ENCODE assay signal across 9 cellular contexts in the genomic region with DNA sequence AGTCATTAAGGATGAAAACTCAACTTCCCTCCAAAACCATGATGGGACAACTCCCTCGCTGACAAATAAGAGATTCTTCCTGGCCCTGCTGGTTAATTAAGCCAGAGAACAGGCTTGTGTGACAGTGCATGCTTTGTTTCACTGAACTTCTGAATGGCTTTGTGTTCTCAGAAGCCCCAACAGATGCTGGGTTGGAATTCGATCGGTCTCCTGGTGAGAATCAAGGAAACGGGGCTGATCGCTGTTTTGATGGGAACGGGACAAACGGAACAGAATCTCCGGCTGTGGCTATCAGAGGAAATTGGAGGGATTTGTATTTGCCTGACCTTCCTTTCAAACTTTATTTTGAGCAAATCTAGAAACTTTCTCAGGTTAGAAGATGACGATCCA. TPM values are rescaled to one million over a fixed set of nuclear protein-coding genes. Genes with fewer than 3 reads are reported as not detected.
A peak's percentile ranks its signal among the peaks of the same experiment; 100 is the strongest.
DNase-seq lines count a peak whose midpoint lies in the region; ATAC-seq and TF ChIP-seq lines count a peak whose summit lies in the region.
"Had no signal": no experiment of that assay in that cellular context is flagged by ENCODE, and none has a peak within 500 bp of the region (broad histone marks: within the 10 kb centered on the region; RNA-seq: fewer than 3 reads in every experiment).

No MANE protein-coding gene starts in this region.

- no peak overlapping the region for H3K4me2 ChIP-seq in H9 (ENCODE audit: insufficient read depth, insufficient read length, low read length)

- peak overlapping the region; percentile 62 to 73 (median 65) for H3K27ac Mint-ChIP-seq in H9
- no peak overlapping the region for H3K27ac Mint-ChIP-seq in CD8-positive, alpha-beta T cell
- H3K27ac Mint-ChIP-seq: natural killer cell had no signal

- H3K23ac ChIP-seq in H9 (ENCODE audit: insufficient read length, low read depth, low read length), result no peak overlapping the region

- DNase-seq in H9 (no peak), astrocyte of the hippocampus (ENCODE audit: low read depth, low spot score) (peak; percentile 38), islet precursor cell (peak; percentile 89), spleen (no peak), SK-N-DZ (ENCODE audit: low spot score) (no peak), NCI-H526 (lab: John Stamatoyannopoulos, UW) (no peak)
- DNase-seq in CD8-positive, alpha-beta T cell, result no peak
- no peak for DNase-seq in activated T-cell treated with anti-CD3 and anti-CD28 coated beads, Interleukin-2, amount 50 U/mL, for 1 hour
- DNase-seq: natural killer cell had no signal

- H3K4me1 Mint-ChIP-seq in H9, result peaks cover 48 to 57% of the 10 kb centered on the region in 2 experiments
- peaks cover 31% of the 10 kb centered on the region for H3K4me1 Mint-ChIP-seq in CD8-positive, alpha-beta T cell (ENCODE audit: low read depth)

- peak overlapping the region in 1 of 2 experiments; percentile 30; a peak in 2 of 5 replicates for H3K4me3 Mint-ChIP-seq in H9
- H3K4me3 Mint-ChIP-seq in CD8-positive, alpha-beta T cell, result no peak overlapping the region
- H3K4me3 Mint-ChIP-seq: natural killer cell had no signal

- no peak overlapping the region for H3T11ph ChIP-seq in H9 (ENCODE audit: low read length)

- peaks cover 1% of the 10 kb centered on the region; the same call in 1 of the 2 replicates for H3K27me3 Mint-ChIP-seq in H9 (ENCODE audit: low read depth)
- H3K27me3 Mint-ChIP-seq in CD8-positive, alpha-beta T cell (ENCODE audit: low read depth), result no peaks in the 10 kb centered on the region

- no peaks in the 10 kb centered on the region for H3K23me2 ChIP-seq in H9 (ENCODE audit: insufficient read length, low read depth, low read length, poor library complexity, severe bottlenecking)

- H2AFZ ChIP-seq in H9 (ENCODE audit: low read length), result no peak overlapping the region

- no peak overlapping the region for H4K91ac ChIP-seq in H9 (ENCODE audit: insufficient read length, low read depth, low read length)

- no peaks in the 10 kb centered on the region for H3K9me3 ChIP-seq in H9 (ENCODE audit: control insufficient read depth, low read depth, low read length)
- H3K9me3 ChIP-seq in spleen, result no peaks in the 10 kb centered on the region
- H3K9me3 ChIP-seq in CD8-positive, alpha-beta T cell (ENCODE audit: low read length), result no peaks in the 10 kb centered on the region

- TF ChIP-seq CTCF in H9 (conservative IDR thresholded peaks at IDR 0.05) (no peak), spleen (IDR thresholded peaks at IDR 0.05 in 8 of 11, conservative IDR thresholded peaks at IDR 0.05 in 3 of 11) (no peak)
- no peak for TF ChIP-seq CTCF in CD8-positive, alpha-beta T cell (IDR thresholded peaks at IDR 0.05)

- no peak overlapping the region for H3K56ac ChIP-seq in H9 (ENCODE audit: insufficient read length, low read depth, low read length)

- peaks cover 11 to 37% (median 26%) of the 10 kb centered on the region in 3 experiments; a peak in 6 of 7 replicates for H3K36me3 Mint-ChIP-seq in H9 (ENCODE audit: insufficient read depth in 1 of 3, low read depth in 3 of 3)
- peaks cover 76% of the 10 kb centered on the region for H3K36me3 Mint-ChIP-seq in CD8-positive, alpha-beta T cell

- ATAC-seq in CD8-positive, alpha-beta T cell, result no peak
- ATAC-seq: natural killer cell had no signal

- no peak overlapping the region for H3K4me3 ChIP-seq in spleen
- no peak overlapping the region for H3K4me3 ChIP-seq in CD8-positive, alpha-beta T cell (ENCODE audit: low read depth, low read length)

- no peak overlapping the region for H2BK15ac ChIP-seq in H9 (ENCODE audit: low read depth, low read length)

- intact Hi-C loops in spleen (cut with DNase I; ENCODE audit: low total_unique reads), result no loop called here
- intact Hi-C loops in CD8-positive, alpha-beta T cell (cut with DNase I, micrococcal nuclease), result no loop called here

- H3K4me1 ChIP-seq in H9 (ENCODE audit: insufficient read depth, low read length) (peaks cover 12% of the 10 kb centered on the region; the same call in 1 of the 2 replicates), spleen (peaks cover 23 to 70% (median 48%) of the 10 kb centered on the region in 6 donors)
- peaks cover 20% of the 10 kb centered on the region for H3K4me1 ChIP-seq in CD8-positive, alpha-beta T cell (ENCODE audit: insufficient read depth, low read length)

- no peak overlapping the region for H4K5ac ChIP-seq in H9 (ENCODE audit: insufficient read length, low read depth, low read length)

- H4K20me1 ChIP-seq in H9 (ENCODE audit: control insufficient read depth, insufficient read depth, insufficient read length), result no peaks in the 10 kb centered on the region

- no peak overlapping the region for H3K4ac ChIP-seq in H9 (ENCODE audit: low read depth, low read length)

- H3K14ac ChIP-seq in H9 (ENCODE audit: insufficient read depth, low read length), result no peak overlapping the region

- H2AK5ac ChIP-seq in H9 (ENCODE audit: insufficient read length, low read length), result no peak overlapping the region

- no peaks in the 10 kb centered on the region for H3K79me1 ChIP-seq in H9 (ENCODE audit: insufficient read depth, low read depth, low read length, poor library complexity, severe bottlenecking)

- H3K27ac ChIP-seq in H9 (ENCODE audit: insufficient read length, low read depth, low read length) (no peak overlapping the region), spleen (peak overlapping the region in 5 of 8 donors; percentile 22 to 72 (median 41))
- no peak overlapping the region for H3K27ac ChIP-seq in CD8-positive, alpha-beta T cell (ENCODE audit: low read depth, low read length)

- peaks cover 0 to 98% (median 36%) of the 10 kb centered on the region in 6 donors for H3K36me3 ChIP-seq in spleen
- peaks cover 29% of the 10 kb centered on the region for H3K36me3 ChIP-seq in CD8-positive, alpha-beta T cell (ENCODE audit: insufficient read depth, low read length)

- no peak overlapping the region for H2BK12ac ChIP-seq in H9 (ENCODE audit: insufficient read length, low read depth, low read length)

- no peak overlapping the region for H3K18ac ChIP-seq in H9 (ENCODE audit: insufficient read length, low read depth, low read length)

- H4K8ac ChIP-seq in H9 (replicated peaks; ENCODE audit: insufficient read length, low read depth, low read length), result no peak overlapping the region

- WGBS in H9 (ENCODE audit: extremely low coverage, insufficient read length, low lambda C conversion rate), result no CpG with 5 or more reads among the region's 9 CpGs
- 63 to 84% (median 74%) methylated on average over 9 of the region's 9 CpGs for WGBS in spleen, 5 donors

- no peak overlapping the region for H3K9ac ChIP-seq in H9 (ENCODE audit: extremely low read depth, insufficient read length, low read length)

- no peaks in the 10 kb centered on the region for H3K79me2 ChIP-seq in H9 (ENCODE audit: insufficient read depth, low read length)

- TF ChIP-seq POLR2A in spleen (IDR thresholded peaks at IDR 0.05), result no peak

- CTCF ChIA-PET in CD8-positive, alpha-beta T cell (lab: Charles Lee), result interaction anchor here (1.5 kb wide), 1 partner anchor 67 kb away, joined by 3 read pairs; no protein-coding TSS in a partner anchor

- H2BK20ac ChIP-seq in H9 (ENCODE audit: low read depth, low read length, poor library complexity, severe bottlenecking), result no peak overlapping the region

- H3K9me3 Mint-ChIP-seq in H9, result no peaks in the 10 kb centered on the region
- no peaks in the 10 kb centered on the region for H3K9me3 Mint-ChIP-seq in CD8-positive, alpha-beta T cell
- H3K9me3 Mint-ChIP-seq: natural killer cell had no signal

- H2BK5ac ChIP-seq in H9 (ENCODE audit: insufficient read length, low read length), result no peak overlapping the region

- H2BK120ac ChIP-seq in H9 (ENCODE audit: low read depth, low read length, poor library complexity, severe bottlenecking), result no peak overlapping the region

- H3K27me3 ChIP-seq in H9 (ENCODE audit: insufficient read depth, low read length) (no peaks in the 10 kb centered on the region), spleen (replicated peaks in 1 of 7) (no peaks in the 10 kb centered on the region)
- no peaks in the 10 kb centered on the region for H3K27me3 ChIP-seq in CD8-positive, alpha-beta T cell (ENCODE audit: insufficient read depth, low read length)

- POLR2A ChIA-PET in CD8-positive, alpha-beta T cell (lab: Charles Lee), result no interaction called here

RNA-seq across cellular contexts. Expression of gene FSCN1, which starts 43.8 kb away (rescaled TPM):
- total RNA-seq in H9 (2021), result 293 and 302 TPM in 2 replicates
- total RNA-seq in spleen, result 100 to 1,000 TPM in 4 of 7 donors, 10 to 100 TPM in 3; 63.8 to 162 (median 101) TPM
- polyA plus RNA-seq in spleen, result 10 to 100 TPM; 31.9 to 72.1 (median 33.5) TPM
- 513 and 629 TPM in 2 replicates for polyA plus RNA-seq in SK-N-DZ (2014; cell fraction: cytosol; rRNA removed)
- polyA plus RNA-seq in SK-N-DZ (2014; cell fraction: nucleus; rRNA removed), result 276 and 299 TPM in 2 replicates
- 1 to 10 TPM; 7.5 to 8.0 TPM for total RNA-seq in CD8-positive, alpha-beta T cell

Comparison
In these comparisons a context has a peak if more than half of its experiments do, and no peak if none do; other contexts are left out.
1. DNase-seq: peak in astrocyte of the hippocampus (single experiment) and islet precursor cell (single experiment); none in H9 (single experiment), spleen (single experiment), SK-N-DZ (single experiment), CD8-positive, alpha-beta T cell (0 of 7), activated T-cell treated with anti-CD3 and anti-CD28 coated beads, Interleukin-2, amount 50 U/mL, for 1 hour (single experiment) and NCI-H526 (0 of 2).
2. H3K27ac ChIP-seq: peak in spleen (5 of 8); none in H9 (single experiment) and CD8-positive, alpha-beta T cell (single experiment).
3. RNA of gene FSCN1, which starts 43.8 kb away (total RNA-seq): 293 to 302 TPM in H9 and 63.8 to 162 TPM in spleen; 7.5 to 8.0 TPM in CD8-positive, alpha-beta T cell; every median in the first group is over 4 times any median in the second.